Comparison of ENCODE assay signal across 1 cellular context in the genomic region with DNA sequence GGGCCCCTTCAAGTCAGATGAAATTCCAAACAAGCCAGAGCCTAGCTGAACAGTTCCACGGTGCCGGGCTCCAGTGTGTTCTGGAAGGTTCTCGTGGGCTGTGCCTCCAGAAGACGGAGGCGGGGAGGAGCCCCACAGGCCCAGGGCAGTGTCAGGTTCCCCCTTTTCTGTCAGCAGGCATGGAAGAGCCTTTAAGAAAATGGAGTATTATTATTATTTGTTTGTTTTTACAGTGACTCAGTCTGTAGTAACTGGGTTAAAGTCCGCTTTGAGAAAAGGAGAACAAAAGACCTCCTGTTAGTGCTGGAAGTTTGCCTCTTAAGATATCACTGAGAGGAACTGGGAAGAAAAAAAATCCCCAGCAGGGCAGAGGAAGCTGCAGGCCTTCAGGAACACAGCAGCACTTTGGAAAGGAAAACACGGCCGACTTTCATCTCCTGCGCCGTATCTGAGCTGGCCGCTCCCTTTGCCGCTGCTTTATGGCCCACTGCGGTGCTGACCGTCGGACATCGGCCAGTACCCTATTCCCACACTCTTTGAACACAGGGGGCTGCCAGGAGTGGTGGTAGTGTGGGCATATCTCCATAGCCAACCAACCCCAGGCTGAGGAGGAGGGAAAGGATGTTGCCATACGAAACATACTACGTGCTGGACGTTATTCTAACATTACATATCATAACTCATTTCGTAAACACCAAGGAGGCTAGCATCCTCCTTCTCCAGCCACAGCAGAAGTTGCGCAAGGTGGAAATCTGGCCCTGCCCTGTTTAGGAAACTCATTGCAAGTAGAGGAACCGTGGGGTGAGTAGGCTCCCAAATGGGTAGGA.
TF ChIP-seq lines count a peak whose summit lies in the region.

No MANE protein-coding gene starts in this region.

TF ChIP-seq in IMR-90, 13 proteins besides CTCF, POLR2A, EP300 and RAD21 (continued from another document):
- TF ChIP-seq BHLHE40 (IDR thresholded peaks at IDR 0.05; ENCODE audit: low read depth, low read length) (no peak), MAFK (IDR thresholded peaks at IDR 0.05; ENCODE audit: low read depth, low read length) (no peak), FOS (IDR thresholded peaks at IDR 0.05; ENCODE audit: low read depth, low read length) (peak; percentile 69; the same call in 1 of the 2 replicates), CHD1 (IDR thresholded peaks at IDR 0.05; ENCODE audit: low read depth, low read length) (no peak), SMC3 (IDR thresholded peaks at IDR 0.05; ENCODE audit: low read depth, low read length) (peak; percentile 29), CEBPB (IDR thresholded peaks at IDR 0.05; ENCODE audit: low read depth, low read length) (peak; percentile 100), NFE2L2 (IDR thresholded peaks at IDR 0.05; ENCODE audit: low read depth, low read length) (no peak), MXI1 (IDR thresholded peaks at IDR 0.05; ENCODE audit: borderline replicate concordance, low read depth, low read length) (no peak), MAZ (IDR thresholded peaks at IDR 0.05; ENCODE audit: borderline replicate concordance, low read depth, low read length) (peak; percentile 61; the same call in 1 of the 2 replicates)
- TF ChIP-seq, protein P1, sequence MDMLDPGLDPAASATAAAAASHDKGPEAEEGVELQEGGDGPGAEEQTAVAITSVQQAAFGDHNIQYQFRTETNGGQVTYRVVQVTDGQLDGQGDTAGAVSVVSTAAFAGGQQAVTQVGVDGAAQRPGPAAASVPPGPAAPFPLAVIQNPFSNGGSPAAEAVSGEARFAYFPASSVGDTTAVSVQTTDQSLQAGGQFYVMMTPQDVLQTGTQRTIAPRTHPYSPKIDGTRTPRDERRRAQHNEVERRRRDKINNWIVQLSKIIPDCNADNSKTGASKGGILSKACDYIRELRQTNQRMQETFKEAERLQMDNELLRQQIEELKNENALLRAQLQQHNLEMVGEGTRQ (IDR thresholded peaks at IDR 0.05; ENCODE audit: low read depth, low read length): 0 out of 2 replicates have a peak, but pooled peaks have one; percentile 7
